20 cellular contexts compared by ENCODE assay signal in the genomic region with DNA sequence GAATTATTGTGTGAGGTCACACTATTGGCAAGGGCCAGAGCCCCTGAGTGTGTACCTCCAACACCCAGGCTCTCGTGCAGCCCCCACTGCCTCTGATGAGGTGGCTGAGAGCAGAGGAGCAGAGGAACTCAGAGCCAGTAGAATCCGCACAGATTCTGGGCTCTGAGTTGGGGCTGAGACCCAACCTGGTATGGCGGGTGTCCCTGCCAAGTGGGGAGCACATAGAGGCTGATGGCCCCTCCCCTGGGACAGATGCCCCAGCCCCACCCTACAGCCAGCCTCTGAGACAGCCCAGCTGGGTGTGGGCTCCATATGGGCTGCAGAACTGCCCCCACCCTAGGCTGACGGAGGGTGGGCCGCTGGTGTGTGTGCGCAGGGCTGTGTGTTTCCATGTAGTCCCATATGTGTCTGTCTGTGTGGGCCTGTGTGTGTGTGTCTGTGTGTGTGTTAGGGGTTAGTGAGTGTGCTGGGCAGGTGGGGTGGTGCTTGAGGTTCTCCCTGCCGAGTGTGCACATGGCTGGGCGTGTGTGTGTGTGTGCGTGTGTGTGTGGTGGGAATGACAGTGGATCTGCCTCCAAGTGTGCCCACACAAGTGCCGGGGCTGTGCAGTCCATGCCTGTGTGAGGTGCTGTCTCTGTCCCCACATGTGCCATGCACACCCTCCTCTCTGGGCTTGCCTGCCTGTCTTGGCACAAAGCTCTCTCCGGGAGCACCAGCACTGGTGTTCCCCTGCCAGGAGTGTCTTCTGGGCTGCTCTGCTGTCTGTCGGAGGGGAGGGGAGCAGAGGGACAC. TPM values are rescaled to one million over a fixed set of nuclear protein-coding genes. Genes with fewer than 3 reads are reported as not detected.
A peak's percentile ranks its signal among the peaks of the same experiment; 100 is the strongest.
DNase-seq lines count a peak whose midpoint lies in the region; ATAC-seq, FAIRE-seq and TF ChIP-seq lines count a peak whose summit lies in the region.
"Had no signal": no experiment of that assay in that cellular context is flagged by ENCODE, and none has a peak within 500 bp of the region (broad histone marks: within the 10 kb centered on the region; RNA-seq: fewer than 3 reads in every experiment).

No MANE protein-coding gene starts in this region.

- no peak overlapping the region for H3K27ac Mint-ChIP-seq in activated T-cell treated with anti-CD3 and anti-CD28 coated beads, Interleukin-2, amount 50 U/mL, for 24 hours
- H3K27ac Mint-ChIP-seq in activated naive CD8-positive, alpha-beta T cell treated with anti-CD3 and anti-CD28 coated beads, Interleukin-2, amount 50 U/mL, for 24 hours = no peak overlapping the region

- H2BK12ac ChIP-seq in H1 (ENCODE audit: low read depth, low read length) = peak overlapping the region; percentile 96; the same call in 1 of the 2 replicates

- H3K4me1 Mint-ChIP-seq in activated T-cell treated with anti-CD3 and anti-CD28 coated beads, Interleukin-2, amount 50 U/mL, for 4 hours (ENCODE audit: low read depth) = peaks cover 10% of the 10 kb centered on the region
- H3K4me1 Mint-ChIP-seq in activated T-cell treated with anti-CD3 and anti-CD28 coated beads, Interleukin-2, amount 50 U/mL, for 24 hours (ENCODE audit: low read depth) = peaks cover 11% of the 10 kb centered on the region
- peaks cover 10% of the 10 kb centered on the region for H3K4me1 Mint-ChIP-seq in activated naive CD8-positive, alpha-beta T cell treated with anti-CD3 and anti-CD28 coated beads, Interleukin-2, amount 50 U/mL, for 24 hours

- H3K9me3 ChIP-seq in H1 (ENCODE audit: insufficient read depth in 2 of 2, low read depth in 1 of 2, low read length in 1 of 2) (no peaks in the 10 kb centered on the region), sigmoid colon (no peaks in the 10 kb centered on the region), A673 (ENCODE audit: low read depth, low read length, poor library complexity, severe bottlenecking) (no peaks in the 10 kb centered on the region)
- H3K9me3 ChIP-seq: A549, Caco-2 had no signal

- H3K4me2 ChIP-seq in H1 (ENCODE audit: insufficient read depth in 1 of 2, low read depth in 2 of 2, low read length in 2 of 2) = no peak overlapping the region
- H3K4me2 ChIP-seq: A549 had no signal

- H3K4me3 ChIP-seq in H1 (ENCODE audit: extremely low read depth in 1 of 4, insufficient read depth in 2 of 4, low read depth in 3 of 4, low read length in 4 of 4) = no peak overlapping the region
- no peak overlapping the region for H3K4me3 ChIP-seq in sigmoid colon
- no peak overlapping the region for H3K4me3 ChIP-seq in A673 (ENCODE audit: low read depth, low read length, poor library complexity, severe bottlenecking)
- H3K4me3 ChIP-seq: A549 had no signal

- H3K4ac ChIP-seq in H1 (replicated peaks; ENCODE audit: insufficient read length, low read depth, low read length) = no peak overlapping the region

- no peak for TF ChIP-seq RAD21 in H1 (IDR thresholded peaks at IDR 0.05 in 1 of 2, conservative IDR thresholded peaks at IDR 0.05 in 1 of 2; ENCODE audit: low read depth in 2 of 2, low read length in 2 of 2)

- WGBS in H1 (ENCODE audit: extremely low coverage in 1 of 2, insufficient coverage in 1 of 2, insufficient read length in 1 of 2, insufficient replicate concordance in 2 of 2, low coverage in 1 of 2, low lambda C conversion rate in 2 of 2, missing lambda C conversion rate in 1 of 2), 2 experiments = 89% methylated on average over 12 of the region's 12 CpGs; no CpG with 5 or more reads in 1 of the 2 experiments
- WGBS in sigmoid colon, 2 donors = 68 to 72% methylated on average over 12 of the region's 12 CpGs

- H3K36me3 ChIP-seq in H1 (ENCODE audit: control insufficient read depth in 2 of 4, insufficient read depth in 4 of 4, low read length in 3 of 4) (no peaks in the 10 kb centered on the region), sigmoid colon (no peaks in the 10 kb centered on the region), A673 (ENCODE audit: insufficient read depth, low read length, poor library complexity, severe bottlenecking) (no peaks in the 10 kb centered on the region)

- H3K4me1 ChIP-seq in H1 (replicated peaks in 1 of 4; ENCODE audit: control insufficient read depth in 3 of 4, insufficient read depth in 4 of 4, low read length in 3 of 4) (peaks cover 6 to 29% (median 17%) of the 10 kb centered on the region in 4 experiments), sigmoid colon (peaks cover 0 to 62% (median 61%) of the 10 kb centered on the region in 4 donors), A673 (ENCODE audit: insufficient read depth, low read length, poor library complexity, severe bottlenecking) (peaks cover 47% of the 10 kb centered on the region)

- peaks cover 18% of the 10 kb centered on the region for H3K23me2 ChIP-seq in H1 (ENCODE audit: low read depth, low read length)

- TF ChIP-seq CTCF in H1 (IDR thresholded peaks at IDR 0.05; ENCODE audit: control extremely low read depth in 1 of 3, insufficient read depth in 1 of 3, low read depth in 1 of 3, low read length in 3 of 3) (no peak), sigmoid colon (IDR thresholded peaks at IDR 0.05) (no peak), A673 (conservative IDR thresholded peaks at IDR 0.05; ENCODE audit: low read depth, low read length) (no peak)

- H3K36me3 Mint-ChIP-seq in activated T-cell treated with anti-CD3 and anti-CD28 coated beads, Interleukin-2, amount 50 U/mL, for 4 hours (ENCODE audit: insufficient read depth) = no peaks in the 10 kb centered on the region
- no peaks in the 10 kb centered on the region for H3K36me3 Mint-ChIP-seq in activated T-cell treated with anti-CD3 and anti-CD28 coated beads, Interleukin-2, amount 50 U/mL, for 24 hours (ENCODE audit: low read depth)
- H3K36me3 Mint-ChIP-seq in activated naive CD8-positive, alpha-beta T cell treated with anti-CD3 and anti-CD28 coated beads, Interleukin-2, amount 50 U/mL, for 24 hours (ENCODE audit: low read depth) = no peaks in the 10 kb centered on the region

- DNase-seq in activated T-cell treated with anti-CD3 and anti-CD28 coated beads, Interleukin-2, amount 50 U/mL, for 4 hours = no peak
- no peak for DNase-seq in activated T-cell treated with anti-CD3 and anti-CD28 coated beads, Interleukin-2, amount 50 U/mL, for 24 hours
- DNase-seq in NCI-H446 treated with DMSO at 0.1 percent for 48 hours (lab: John Stamatoyannopoulos, UW) = peak; percentile 95
- DNase-seq in H1 (ENCODE audit: low read depth in 1 of 2, low spot score in 2 of 2) = no peak
- DNase-seq in sigmoid colon = peak; percentile 63
- no peak for DNase-seq in activated naive CD8-positive, alpha-beta T cell treated with anti-CD3 and anti-CD28 coated beads, Interleukin-2, amount 50 U/mL, for 24 hours
- no peak for DNase-seq in A673 (ENCODE audit: low spot score)
- DNase-seq: AML-193, Caco-2, KG1, NCI-H1105 treated with DMSO at 0.1 percent for 48 hours, NCI-H1930, NCI-H524 treated with DMSO at 0.1 percent for 48 hours, SHP77 treated with DMSO at 0.1 percent for 48 hours had no signal

- peak overlapping the region; percentile 96; the same call in 1 of the 2 replicates for H2AK5ac ChIP-seq in H1 (ENCODE audit: low read depth, low read length)

- H3K27ac ChIP-seq in H1 (ENCODE audit: low read depth, low read length) = no peak overlapping the region
- peak overlapping the region in 2 of 4 donors; percentile 15 to 50 for H3K27ac ChIP-seq in sigmoid colon
- no peak overlapping the region for H3K27ac ChIP-seq in A673 (ENCODE audit: low read depth, low read length, poor library complexity, severe bottlenecking)
- H3K27ac ChIP-seq: A549 had no signal

- intact Hi-C loops in sigmoid colon (cut with DNase I) (no loop called here), A673 (cut with micrococcal nuclease; ENCODE audit: unreplicated experiment) (no loop called here)

- H3K27me3 ChIP-seq in H1 (replicated peaks in 1 of 4; ENCODE audit: control insufficient read depth in 3 of 4, extremely low read depth in 1 of 4, insufficient read depth in 3 of 4, low read length in 3 of 4) = peaks cover 5 to 38% (median 29%) of the 10 kb centered on the region in 4 experiments
- no peaks in the 10 kb centered on the region for H3K27me3 ChIP-seq in sigmoid colon
- H3K27me3 ChIP-seq in A673 (replicated peaks; ENCODE audit: insufficient read depth, low read depth, low read length, poor library complexity) = no peaks in the 10 kb centered on the region

- H3K4me3 Mint-ChIP-seq in activated T-cell treated with anti-CD3 and anti-CD28 coated beads, Interleukin-2, amount 50 U/mL, for 4 hours = peak overlapping the region; percentile 33
- H3K4me3 Mint-ChIP-seq in activated T-cell treated with anti-CD3 and anti-CD28 coated beads, Interleukin-2, amount 50 U/mL, for 24 hours = no peak overlapping the region
- no peak overlapping the region for H3K4me3 Mint-ChIP-seq in activated naive CD8-positive, alpha-beta T cell treated with anti-CD3 and anti-CD28 coated beads, Interleukin-2, amount 50 U/mL, for 24 hours

- H3K9ac ChIP-seq in H1 (replicated peaks in 1 of 4; ENCODE audit: extremely low read depth in 1 of 4, low read depth in 3 of 4, low read length in 3 of 4) = no peak overlapping the region

- no peak for FAIRE-seq in H1 (lab: Jason Lieb, UNC)
- FAIRE-seq: A549, G401.6, GM12891, GM19239 had no signal

- H3K9me3 Mint-ChIP-seq in activated T-cell treated with anti-CD3 and anti-CD28 coated beads, Interleukin-2, amount 50 U/mL, for 4 hours = no peaks in the 10 kb centered on the region
- H3K9me3 Mint-ChIP-seq in activated T-cell treated with anti-CD3 and anti-CD28 coated beads, Interleukin-2, amount 50 U/mL, for 24 hours = no peaks in the 10 kb centered on the region
- H3K9me3 Mint-ChIP-seq in activated naive CD8-positive, alpha-beta T cell treated with anti-CD3 and anti-CD28 coated beads, Interleukin-2, amount 50 U/mL, for 24 hours = no peaks in the 10 kb centered on the region

- ATAC-seq in activated T-cell treated with anti-CD3 and anti-CD28 coated beads, Interleukin-2, amount 50 U/mL, for 4 hours = no peak
- ATAC-seq in GM18519 (IDR thresholded peaks at IDR 0.05; ENCODE audit: low FRiP score, unreplicated experiment) = no peak
- ATAC-seq in activated naive CD8-positive, alpha-beta T cell treated with anti-CD3 and anti-CD28 coated beads, Interleukin-2, amount 50 U/mL, for 24 hours = no peak
- ATAC-seq: A549, Panc1 had no signal

- CTCF ChIA-PET in H1 (lab: Charles Lee; ENCODE audit: partially characterized antibody) (interaction anchor here (0.8 to 15.4 kb wide), 8 partner anchors 9 to 103 kb away, joined by 3 to 173 read pairs (median 7); a partner anchor contains a TSS), A673 (lab: Charles Lee) (no interaction called here)

- no peaks in the 10 kb centered on the region for H3K79me2 ChIP-seq in H1 (ENCODE audit: control insufficient read depth in 1 of 2, insufficient read depth in 2 of 2, low read length in 2 of 2)

- no peak overlapping the region for H2AFZ ChIP-seq in H1 (ENCODE audit: low read length)

- no peak for TF ChIP-seq EP300 in H1 (IDR thresholded peaks at IDR 0.05; ENCODE audit: borderline replicate concordance in 1 of 2, low read depth in 2 of 2, low read length in 2 of 2)
- no peak for TF ChIP-seq EP300 in sigmoid colon (IDR thresholded peaks at IDR 0.05)

- peak overlapping the region; percentile 46 for H4K91ac ChIP-seq in H1 (replicated peaks; ENCODE audit: insufficient read length, low read length)

- peaks cover 40% of the 10 kb centered on the region for H3K27me3 Mint-ChIP-seq in activated T-cell treated with anti-CD3 and anti-CD28 coated beads, Interleukin-2, amount 50 U/mL, for 4 hours (ENCODE audit: low read depth)
- peaks cover 49% of the 10 kb centered on the region for H3K27me3 Mint-ChIP-seq in activated T-cell treated with anti-CD3 and anti-CD28 coated beads, Interleukin-2, amount 50 U/mL, for 24 hours
- H3K27me3 Mint-ChIP-seq in activated naive CD8-positive, alpha-beta T cell treated with anti-CD3 and anti-CD28 coated beads, Interleukin-2, amount 50 U/mL, for 24 hours = peaks cover 42% of the 10 kb centered on the region

- H2BK5ac ChIP-seq in H1 (ENCODE audit: low read depth, low read length) = no peak overlapping the region

- POLR2A ChIA-PET in H1 (lab: Charles Lee; ENCODE audit: partially characterized antibody) = interaction anchor here (1.1 to 1.9 kb wide), 5 partner anchors 8 to 14 kb away, joined by 3 to 5 read pairs (median 5); no protein-coding TSS in a partner anchor
- POLR2A ChIA-PET in A673 (lab: Charles Lee; ENCODE audit: low non-redundant PET) = no interaction called here

- no TSS peak for BruUV-seq in A673 (replicated peaks; lab: Mats Ljungman, UMichigan)

- no peak overlapping the region for H3K56ac ChIP-seq in H1 (replicated peaks; ENCODE audit: insufficient read length, low read depth, low read length)

- no peak overlapping the region for H3K14ac ChIP-seq in H1 (ENCODE audit: insufficient read length)

- peaks cover 0 to 4% of the 10 kb centered on the region in 2 experiments for H4K20me1 ChIP-seq in H1 (replicated peaks in 1 of 2; ENCODE audit: control insufficient read depth in 1 of 2, insufficient read depth in 2 of 2, low read length in 2 of 2)

- H4K5ac ChIP-seq in H1 (ENCODE audit: insufficient read length, low read depth, low read length) = no peak overlapping the region

- TF ChIP-seq POLR2A in H1 (IDR thresholded peaks at IDR 0.05; ENCODE audit: control extremely low read depth in 1 of 2, low read depth in 2 of 2, low read length in 2 of 2) (no peak), sigmoid colon (IDR thresholded peaks at IDR 0.05) (no peak)

- H3K23ac ChIP-seq in H1 (ENCODE audit: insufficient read length) = no peak overlapping the region

- no peaks in the 10 kb centered on the region; the same call in 1 of the 2 replicates for H3K79me1 ChIP-seq in H1 (ENCODE audit: low read depth, low read length)

- H3K18ac ChIP-seq in H1 (ENCODE audit: extremely low read depth, low read length) = no peak overlapping the region

- peak overlapping the region; percentile 48; the same call in 1 of the 2 replicates for H2BK20ac ChIP-seq in H1 (ENCODE audit: low read length)

- H4K8ac ChIP-seq in H1 (ENCODE audit: extremely low read depth, insufficient read depth, low read length) = no peak overlapping the region

- H2BK15ac ChIP-seq in H1 (ENCODE audit: low read length) = peak overlapping the region; percentile 92; the same call in 1 of the 2 replicates

- no peak overlapping the region for H2BK120ac ChIP-seq in H1 (replicated peaks; ENCODE audit: low read depth, low read length)

RNA-seq across cellular contexts. Expression of a gene that starts 24.4 kb away (rescaled TPM):
- under 1 TPM in 2 of 3 donors, not detected in 1; 0.20 to 0.22 TPM for total RNA-seq in activated T-cell treated with anti-CD3 and anti-CD28 coated beads, Interleukin-2, amount 50 U/mL, for 4 hours
- total RNA-seq in H1 (2021; fragmentation: NEBNext Ultra II Directional; extraction: Animal tissue kit (Norgen Biotek cat#: 25700)) = 3.0 and 3.8 TPM in 2 replicates
- polyA plus RNA-seq in H1 (2011; rRNA removed) = 0.59 and 1.2 TPM in 2 replicates
- polyA plus RNA-seq in H1 (2011; cell fraction: cytosol; rRNA removed) = 0.52 TPM
- polyA plus RNA-seq in H1 (2011; cell fraction: nucleus; rRNA removed) = 1.8 TPM
- 2.2 to 4.1 TPM (median 3.4 TPM) in 4 replicates for polyA plus RNA-seq in H1 (2012, experiment 1 of 2)
- polyA plus RNA-seq in H1 (2012, experiment 2 of 2) = 1.4 TPM
- polyA plus RNA-seq in H1 (2013, experiment 1 of 2) = 1.9 TPM
- 1.8 TPM for polyA plus RNA-seq in H1 (2013, experiment 2 of 2)
- polyA minus RNA-seq in H1 (2011; rRNA and poly(A)+ RNA removed) = 0.27 and 0.54 TPM in 2 replicates
- 2.3 TPM for polyA minus RNA-seq in H1 (2011; cell fraction: cytosol; rRNA and poly(A)+ RNA removed)
- polyA minus RNA-seq in H1 (2011; cell fraction: nucleus; rRNA and poly(A)+ RNA removed) = 2.8 TPM
- total RNA-seq in sigmoid colon = 1 to 10 TPM in 2 of 4 donors, under 1 TPM in 2; 0.49 to 1.4 (median 0.94) TPM
- under 1 TPM in 1 of 3 donors, not detected in 2; 0.20 TPM for polyA plus RNA-seq in sigmoid colon
- total RNA-seq in A673 (2021) = 6.1 and 7.6 TPM in 2 replicates

Comparison
In these comparisons a context has a peak if more than half of its experiments do, and no peak if none do; other contexts are left out.
1. DNase-seq: peak in NCI-H446 treated with DMSO at 0.1 percent for 48 hours (single experiment) and sigmoid colon (single experiment); none in activated T-cell treated with anti-CD3 and anti-CD28 coated beads, Interleukin-2, amount 50 U/mL, for 4 hours (single experiment), activated T-cell treated with anti-CD3 and anti-CD28 coated beads, Interleukin-2, amount 50 U/mL, for 24 hours (single experiment), H1 (0 of 2), activated naive CD8-positive, alpha-beta T cell treated with anti-CD3 and anti-CD28 coated beads, Interleukin-2, amount 50 U/mL, for 24 hours (single experiment) and A673 (single experiment).